ENCODE assay signal across 1 cellular context in the genomic region with DNA sequence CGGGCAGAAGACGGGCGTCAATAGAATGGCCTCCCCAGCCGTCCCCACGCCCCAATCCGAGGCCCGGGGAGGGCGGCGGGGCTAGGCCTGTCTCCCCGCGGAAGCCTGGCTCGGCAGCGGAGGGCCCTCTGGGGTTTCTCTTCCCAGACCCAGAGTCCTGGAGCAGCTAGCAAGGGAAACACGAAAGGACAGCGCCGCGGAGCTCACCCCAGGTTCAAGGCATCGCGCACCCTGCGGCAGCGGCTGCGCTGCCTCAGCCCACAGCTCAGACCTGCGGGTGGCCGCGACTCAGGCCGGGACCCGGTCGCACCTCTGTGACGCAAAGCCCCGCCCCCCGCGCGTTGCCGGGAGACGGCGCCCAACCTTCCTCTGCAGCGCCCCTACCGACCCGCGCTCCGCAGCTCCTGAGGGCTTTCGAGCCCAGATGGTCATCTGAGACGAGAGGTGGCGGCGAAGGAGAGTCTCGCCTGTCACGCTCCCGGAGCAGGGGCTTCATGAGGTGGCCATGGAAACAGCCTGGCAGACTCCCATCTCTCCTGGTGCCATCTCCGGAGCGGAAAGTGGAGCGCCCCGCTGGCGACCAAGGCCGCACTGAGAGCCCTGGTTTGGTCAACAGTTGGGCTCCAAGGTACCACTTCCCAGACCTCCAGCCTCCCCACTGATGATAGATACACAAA.
TF ChIP-seq lines count a peak whose summit lies in the region.

A gene with protein sequence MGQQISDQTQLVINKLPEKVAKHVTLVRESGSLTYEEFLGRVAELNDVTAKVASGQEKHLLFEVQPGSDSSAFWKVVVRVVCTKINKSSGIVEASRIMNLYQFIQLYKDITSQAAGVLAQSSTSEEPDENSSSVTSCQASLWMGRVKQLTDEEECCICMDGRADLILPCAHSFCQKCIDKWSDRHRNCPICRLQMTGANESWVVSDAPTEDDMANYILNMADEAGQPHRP (minus strand): TSS at position 273 of the 677 bp plus-strand sequence. CDS start 7,029 bp downstream, outside the sequence.

TF ChIP-seq in HEK293, 187 proteins besides CTCF, POLR2A, EP300 and RAD21 (continued from another document):
- TF ChIP-seq, protein P1, sequence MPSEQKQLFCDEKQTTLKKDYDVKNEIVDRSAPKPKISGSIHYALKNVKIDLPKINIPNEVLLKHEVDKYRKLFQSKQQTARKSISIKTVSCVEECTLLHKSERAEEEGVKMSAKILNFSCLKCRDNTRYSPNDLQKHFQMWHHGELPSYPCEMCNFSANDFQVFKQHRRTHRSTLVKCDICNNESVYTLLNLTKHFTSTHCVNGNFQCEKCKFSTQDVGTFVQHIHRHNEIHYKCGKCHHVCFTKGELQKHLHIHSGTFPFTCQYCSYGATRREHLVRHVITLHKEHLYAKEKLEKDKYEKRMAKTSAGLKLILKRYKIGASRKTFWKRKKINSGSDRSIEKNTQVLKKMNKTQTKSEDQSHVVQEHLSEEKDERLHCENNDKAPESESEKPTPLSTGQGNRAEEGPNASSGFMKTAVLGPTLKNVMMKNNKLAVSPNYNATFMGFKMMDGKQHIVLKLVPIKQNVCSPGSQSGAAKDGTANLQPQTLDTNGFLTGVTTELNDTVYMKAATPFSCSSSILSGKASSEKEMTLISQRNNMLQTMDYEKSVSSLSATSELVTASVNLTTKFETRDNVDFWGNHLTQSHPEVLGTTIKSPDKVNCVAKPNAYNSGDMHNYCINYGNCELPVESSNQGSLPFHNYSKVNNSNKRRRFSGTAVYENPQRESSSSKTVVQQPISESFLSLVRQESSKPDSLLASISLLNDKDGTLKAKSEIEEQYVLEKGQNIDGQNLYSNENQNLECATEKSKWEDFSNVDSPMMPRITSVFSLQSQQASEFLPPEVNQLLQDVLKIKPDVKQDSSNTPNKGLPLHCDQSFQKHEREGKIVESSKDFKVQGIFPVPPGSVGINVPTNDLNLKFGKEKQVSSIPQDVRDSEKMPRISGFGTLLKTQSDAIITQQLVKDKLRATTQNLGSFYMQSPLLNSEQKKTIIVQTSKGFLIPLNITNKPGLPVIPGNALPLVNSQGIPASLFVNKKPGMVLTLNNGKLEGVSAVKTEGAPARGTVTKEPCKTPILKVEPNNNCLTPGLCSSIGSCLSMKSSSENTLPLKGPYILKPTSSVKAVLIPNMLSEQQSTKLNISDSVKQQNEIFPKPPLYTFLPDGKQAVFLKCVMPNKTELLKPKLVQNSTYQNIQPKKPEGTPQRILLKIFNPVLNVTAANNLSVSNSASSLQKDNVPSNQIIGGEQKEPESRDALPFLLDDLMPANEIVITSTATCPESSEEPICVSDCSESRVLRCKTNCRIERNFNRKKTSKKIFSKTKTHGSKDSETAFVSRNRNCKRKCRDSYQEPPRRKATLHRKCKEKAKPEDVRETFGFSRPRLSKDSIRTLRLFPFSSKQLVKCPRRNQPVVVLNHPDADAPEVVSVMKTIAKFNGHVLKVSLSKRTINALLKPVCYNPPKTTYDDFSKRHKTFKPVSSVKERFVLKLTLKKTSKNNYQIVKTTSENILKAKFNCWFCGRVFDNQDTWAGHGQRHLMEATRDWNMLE (tag by site-specific recombination; conservative IDR thresholded peaks at IDR 0.05; ENCODE audit: low read depth), result no peak
- TF ChIP-seq SP3 (tag by site-specific recombination; IDR thresholded peaks at IDR 0.05), result peak; percentile 79
- TF ChIP-seq ZSCAN30 (tag by site-specific recombination; IDR thresholded peaks at IDR 0.05), result peak; percentile 60; the same call in 1 of the 2 replicates
- TF ChIP-seq, protein P2, sequence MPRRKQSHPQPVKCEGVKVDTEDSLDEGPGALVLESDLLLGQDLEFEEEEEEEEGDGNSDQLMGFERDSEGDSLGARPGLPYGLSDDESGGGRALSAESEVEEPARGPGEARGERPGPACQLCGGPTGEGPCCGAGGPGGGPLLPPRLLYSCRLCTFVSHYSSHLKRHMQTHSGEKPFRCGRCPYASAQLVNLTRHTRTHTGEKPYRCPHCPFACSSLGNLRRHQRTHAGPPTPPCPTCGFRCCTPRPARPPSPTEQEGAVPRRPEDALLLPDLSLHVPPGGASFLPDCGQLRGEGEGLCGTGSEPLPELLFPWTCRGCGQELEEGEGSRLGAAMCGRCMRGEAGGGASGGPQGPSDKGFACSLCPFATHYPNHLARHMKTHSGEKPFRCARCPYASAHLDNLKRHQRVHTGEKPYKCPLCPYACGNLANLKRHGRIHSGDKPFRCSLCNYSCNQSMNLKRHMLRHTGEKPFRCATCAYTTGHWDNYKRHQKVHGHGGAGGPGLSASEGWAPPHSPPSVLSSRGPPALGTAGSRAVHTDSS (tag by site-specific recombination; IDR thresholded peaks at IDR 0.05), result no peak
- TF ChIP-seq ZNF157 (tag by site-specific recombination; IDR thresholded peaks at IDR 0.05), result no peak
- TF ChIP-seq ZNF558 (tag by site-specific recombination; IDR thresholded peaks at IDR 0.05), result no peak
- no peak for TF ChIP-seq ZBTB21 (tag by site-specific recombination; IDR thresholded peaks at IDR 0.05)
- TF ChIP-seq HOXC10 (CRISPR knock-in tag; IDR thresholded peaks at IDR 0.05), result 0 out of 2 replicates have a peak, but pooled peaks have one; percentile 47
- TF ChIP-seq ZNF629 (tag by site-specific recombination; IDR thresholded peaks at IDR 0.05), result peak; percentile 74
- no peak for TF ChIP-seq ZNF473 (tag by site-specific recombination; IDR thresholded peaks at IDR 0.05)
- TF ChIP-seq ZNF76 (tag by site-specific recombination; IDR thresholded peaks at IDR 0.05; ENCODE audit: borderline replicate concordance, low read depth), result peak; percentile 47; the same call in 1 of the 2 replicates
- TF ChIP-seq ZNF549 (tag by site-specific recombination; IDR thresholded peaks at IDR 0.05), result no peak
- TF ChIP-seq KLF7 (tag by site-specific recombination; IDR thresholded peaks at IDR 0.05; ENCODE audit: borderline replicate concordance), result no peak
